ENCODE assay signal across 23 cellular contexts in the genomic region with DNA sequence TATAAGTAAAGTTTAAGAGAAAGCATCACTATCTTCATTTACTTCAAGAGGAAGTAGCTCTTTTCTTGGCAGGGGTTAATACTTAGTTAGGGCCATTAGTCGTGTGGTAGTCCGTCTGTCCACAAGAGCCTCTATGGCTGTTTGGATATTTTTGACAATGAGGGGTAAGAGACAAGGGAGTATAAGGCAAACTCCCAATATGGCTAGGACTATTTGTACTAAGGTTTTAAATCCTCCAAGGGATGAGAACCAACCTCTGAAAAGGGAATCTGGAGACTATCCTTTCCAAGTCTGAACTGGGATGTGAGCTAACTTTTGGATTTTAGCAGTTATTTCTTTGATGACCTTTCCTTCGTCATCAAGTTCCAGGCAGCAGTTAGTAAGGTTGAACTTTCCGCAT. TPM values are rescaled to one million over a fixed set of nuclear protein-coding genes. Genes with fewer than 3 reads are reported as not detected.
DNase-seq lines count a peak whose midpoint lies in the region; ATAC-seq, FAIRE-seq and TF ChIP-seq lines count a peak whose summit lies in the region.
"Had no signal": no experiment of that assay in that cellular context is flagged by ENCODE, and none has a peak within 500 bp of the region (broad histone marks: within the 10 kb centered on the region; RNA-seq: fewer than 3 reads in every experiment).

A gene (minus strand): TSS at position 101 of the 400 bp plus-strand sequence.

- TF ChIP-seq POLR2A in upper lobe of left lung (IDR thresholded peaks at IDR 0.05) = no peak

- ATAC-seq in activated B cell treated with CpG ODN at 0.5 μM for 24 hours (ENCODE audit: low read depth) = no peak
- ATAC-seq in omental fat pad (ENCODE audit: low FRiP score) = no peak
- no peak for ATAC-seq in upper lobe of left lung (ENCODE audit: low FRiP score in 2 of 2)
- ATAC-seq in left lobe of liver = no peak
- ATAC-seq: activated naive CD8-positive, alpha-beta T cell treated with anti-CD3 and anti-CD28 coated beads, Interleukin-2, amount 50 U/mL, for 24 hours; foreskin keratinocyte had no signal

- intact Hi-C loops in activated B cell treated with CpG ODN at 0.5 μM for 24 hours (cut with micrococcal nuclease) = no loop called here
- intact Hi-C loops in kidney (cut with DNase I) = no loop called here

- CTCF ChIA-PET in activated B cell treated with CpG ODN at 0.5 μM for 24 hours (lab: Charles Lee) = no interaction called here

- no peaks in the 10 kb centered on the region for H3K27me3 Mint-ChIP-seq in activated B cell treated with CpG ODN at 0.5 μM for 24 hours
- H3K27me3 Mint-ChIP-seq: activated naive CD8-positive, alpha-beta T cell treated with anti-CD3 and anti-CD28 coated beads, Interleukin-2, amount 50 U/mL, for 24 hours had no signal

- H3K4me1 Mint-ChIP-seq in activated B cell treated with CpG ODN at 0.5 μM for 24 hours = no peaks in the 10 kb centered on the region
- H3K4me1 Mint-ChIP-seq: activated naive CD8-positive, alpha-beta T cell treated with anti-CD3 and anti-CD28 coated beads, Interleukin-2, amount 50 U/mL, for 24 hours had no signal

- H3K4me3 ChIP-seq in upper lobe of left lung (no peak within 1 kb of the TSS), kidney (ENCODE audit: low read length in 2 of 2) (no peak within 1 kb of the TSS)
- H3K4me3 ChIP-seq: right atrium auricular region, SK-N-MC had no signal

- H3K9ac ChIP-seq in kidney (ENCODE audit: low read length in 2 of 2) = no peak within 1 kb of the TSS

- no peak for TF ChIP-seq EP300 in upper lobe of left lung (IDR thresholded peaks at IDR 0.05)

- no peak within 1 kb of the TSS for H3K27ac ChIP-seq in upper lobe of left lung
- no peak within 1 kb of the TSS for H3K27ac ChIP-seq in kidney (ENCODE audit: low read depth in 2 of 2, low read length in 2 of 2)
- H3K27ac ChIP-seq: foreskin keratinocyte, right atrium auricular region, SK-N-MC had no signal

- in situ Hi-C loops in GM13976 (cut with MboI; ENCODE audit: low sequenced_read_pairs, unreplicated experiment) = no loop called here

- no peak within 1 kb of the TSS for H3K4me3 Mint-ChIP-seq in activated B cell treated with CpG ODN at 0.5 μM for 24 hours
- H3K4me3 Mint-ChIP-seq: activated naive CD8-positive, alpha-beta T cell treated with anti-CD3 and anti-CD28 coated beads, Interleukin-2, amount 50 U/mL, for 24 hours had no signal

- H3K36me3 Mint-ChIP-seq in activated B cell treated with CpG ODN at 0.5 μM for 24 hours (ENCODE audit: low read depth) = peaks cover 71% of the 10 kb centered on the region

- H3K9me3 ChIP-seq in upper lobe of left lung (peaks cover 19 to 63% (median 55%) of the 10 kb centered on the region in 4 donors), kidney (ENCODE audit: control insufficient read depth in 1 of 2, low read length in 2 of 2) (peaks cover 3 to 16% of the 10 kb centered on the region in 2 donors)

- POLR2A ChIA-PET in activated B cell treated with CpG ODN at 0.5 μM for 24 hours (lab: Charles Lee) = interaction anchor here (0.7 kb wide), 1 partner anchor 14 kb away, joined by 3 read pairs; no protein-coding TSS in a partner anchor

- H3K36me3 ChIP-seq in upper lobe of left lung (peaks cover 0 to 18% (median 7%) of the 10 kb centered on the region in 4 donors), kidney (ENCODE audit: control insufficient read depth in 1 of 2, insufficient read depth in 2 of 2, low read length in 2 of 2) (no peaks in the 10 kb centered on the region)

- TF ChIP-seq CTCF in activated B cell treated with CpG ODN at 0.5 μM for 24 hours (IDR thresholded peaks at IDR 0.05) (no peak), omental fat pad (IDR thresholded peaks at IDR 0.05) (no peak), upper lobe of left lung (IDR thresholded peaks at IDR 0.05) (no peak), GM13976 (IDR thresholded peaks at IDR 0.05; ENCODE audit: borderline replicate concordance, control extremely low read depth, extremely low read depth, insufficient read depth, missing control alignments) (no peak), kidney (IDR thresholded peaks at IDR 0.05; ENCODE audit: borderline replicate concordance, extremely low read depth, insufficient read depth) (no peak)

- WGBS in upper lobe of left lung, 2 donors = 75 to 90% methylated on average over 4 of the region's 4 CpGs

- H3K27me3 ChIP-seq in upper lobe of left lung = no peaks in the 10 kb centered on the region
- H3K27me3 ChIP-seq: foreskin keratinocyte, right atrium auricular region had no signal

- no peaks in the 10 kb centered on the region for H3K4me1 ChIP-seq in upper lobe of left lung
- no peaks in the 10 kb centered on the region for H3K4me1 ChIP-seq in kidney (ENCODE audit: control insufficient read depth in 1 of 2, insufficient read depth in 1 of 2, low read depth in 1 of 2, low read length in 2 of 2)
- H3K4me1 ChIP-seq: foreskin keratinocyte, right atrium auricular region had no signal

- H3K9me3 Mint-ChIP-seq in activated B cell treated with CpG ODN at 0.5 μM for 24 hours = peaks cover 59% of the 10 kb centered on the region

- H3K27ac Mint-ChIP-seq in activated B cell treated with CpG ODN at 0.5 μM for 24 hours = no peak within 1 kb of the TSS
- H3K27ac Mint-ChIP-seq: activated naive CD8-positive, alpha-beta T cell treated with anti-CD3 and anti-CD28 coated beads, Interleukin-2, amount 50 U/mL, for 24 hours had no signal

- no peak for DNase-seq in activated B cell treated with CpG ODN at 0.5 μM for 24 hours
- DNase-seq in glomerular endothelial cell (ENCODE audit: extremely low read depth, low read depth, low spot score) = no peak
- no peak for DNase-seq in omental fat pad (ENCODE audit: low spot score)
- DNase-seq in upper lobe of left lung = no peak
- DNase-seq in left lobe of liver (ENCODE audit: low spot score) = no peak
- DNase-seq in AML-193 (lab: John Stamatoyannopoulos, UW) = no peak
- no peak for DNase-seq in GM13976 (ENCODE audit: low spot score)
- DNase-seq in kidney = no peak
- DNase-seq: activated CD4-positive, alpha-beta T cell treated with anti-CD3 and anti-CD28 coated beads, Interleukin-2, amount 50 U/mL, for 4 hours; activated effector memory CD4-positive, alpha-beta T cell treated with anti-CD3 and anti-CD28 coated beads, Interleukin-2, amount 50 U/mL, for 16 hours; activated naive CD8-positive, alpha-beta T cell treated with anti-CD3 and anti-CD28 coated beads, Interleukin-2, amount 50 U/mL, for 24 hours; DND-41; foreskin keratinocyte; KG1; NCI-H187 treated with DMSO at 0.1 percent for 48 hours; stimulated activated CD4-positive, alpha-beta T cell treated with anti-CD3 and anti-CD28 coated beads, Interleukin-15, amount 100 ng/mL, for 24 hours; T-helper 2 cell had no signal

- no peak for FAIRE-seq in kidney (lab: Jason Lieb, UNC)
- FAIRE-seq: bronchial epithelial cell, GM12892, H1, keratinocyte had no signal

RNA-seq across cellular contexts. Expression of the gene that starts here (rescaled TPM):
- 10.1 and 12.8 TPM in 2 replicates for total RNA-seq in activated B cell treated with CpG ODN at 0.5 μM for 24 hours
- total RNA-seq in glomerular endothelial cell = 13.6 and 20.4 TPM in 2 replicates
- 10 to 100 TPM; 16.3 to 47.3 (median 29.0) TPM for total RNA-seq in omental fat pad
- 10 to 100 TPM in 4 of 6 donors, 1 to 10 TPM in 2; 9.4 to 34.4 (median 10.4) TPM for total RNA-seq in upper lobe of left lung
- total RNA-seq in left lobe of liver = 2.6 TPM
- 12.6 TPM for total RNA-seq in kidney
- polyA plus RNA-seq in kidney (ENCODE audit: insufficient read depth, low read depth, low replicate concordance) = 4.7 TPM
